8 cellular contexts compared by ENCODE assay signal in genomic region chr14:102087762-102088011, GRCh38. TPM values are rescaled to one million over a fixed set of nuclear protein-coding genes. Genes with fewer than 3 reads are reported as not detected.
DNase-seq lines count a peak whose midpoint lies in the region; ATAC-seq lines count a peak whose summit lies in the region.

No MANE protein-coding gene starts in this region.

- H3K27me3 ChIP-seq in stomach smooth muscle (ENCODE audit: control insufficient read depth in 1 of 2, insufficient read depth in 2 of 2, low read length in 2 of 2), result no peaks in the 10 kb centered on the region

- peaks cover 40% of the 10 kb centered on the region for H3K4me1 Mint-ChIP-seq in T-helper 1 cell treated with Interleukin-12 subunit alpha and Interleukin-12 subunit beta and Interleukin-4 antibody, amounts not matched to agents 30 μg/mL and 1 μg/mL, for 36 hours (ENCODE audit: low read depth)
- H3K4me1 Mint-ChIP-seq in immature natural killer cell, result peaks cover 58 to 63% of the 10 kb centered on the region in 2 donors

- H3K27ac Mint-ChIP-seq in T-helper 1 cell treated with Interleukin-12 subunit alpha and Interleukin-12 subunit beta and Interleukin-4 antibody, amounts not matched to agents 30 μg/mL and 1 μg/mL, for 36 hours, result peak overlapping the region; percentile 87
- peak overlapping the region; percentile 90 to 97 for H3K27ac Mint-ChIP-seq in activated naive CD4-positive, alpha-beta T cell treated with anti-CD3 and anti-CD28 coated beads, Interleukin-2, amount 50 U/mL, for 72 hours
- H3K27ac Mint-ChIP-seq in immature natural killer cell, result peak overlapping the region; percentile 87 to 96 (median 92)

- peaks cover 38% of the 10 kb centered on the region for H3K36me3 Mint-ChIP-seq in T-helper 1 cell treated with Interleukin-12 subunit alpha and Interleukin-12 subunit beta and Interleukin-4 antibody, amounts not matched to agents 30 μg/mL and 1 μg/mL, for 36 hours (ENCODE audit: low read depth)
- peaks cover 42 to 56% of the 10 kb centered on the region in 2 donors for H3K36me3 Mint-ChIP-seq in activated naive CD4-positive, alpha-beta T cell treated with anti-CD3 and anti-CD28 coated beads, Interleukin-2, amount 50 U/mL, for 72 hours
- H3K36me3 Mint-ChIP-seq in immature natural killer cell, result peaks cover 15 to 35% (median 27%) of the 10 kb centered on the region in 3 donors

- no peaks in the 10 kb centered on the region for H3K9me3 Mint-ChIP-seq in T-helper 1 cell treated with Interleukin-12 subunit alpha and Interleukin-12 subunit beta and Interleukin-4 antibody, amounts not matched to agents 30 μg/mL and 1 μg/mL, for 36 hours
- H3K9me3 Mint-ChIP-seq in activated naive CD4-positive, alpha-beta T cell treated with anti-CD3 and anti-CD28 coated beads, Interleukin-2, amount 50 U/mL, for 72 hours, result no peaks in the 10 kb centered on the region
- H3K9me3 Mint-ChIP-seq in immature natural killer cell, result no peaks in the 10 kb centered on the region

- DNase-seq in T-helper 1 cell (no peak), immature natural killer cell (no peak), T1000 (lab: John Stamatoyannopoulos, UW) (no peak), amniotic stem cell (lab: John Stamatoyannopoulos, UW) (no peak)
- no peak for DNase-seq in activated naive CD4-positive, alpha-beta T cell treated with anti-CD3 and anti-CD28 coated beads, Interleukin-2, amount 50 U/mL, for 72 hours (ENCODE audit: low spot score in 2 of 2)

- H3K27ac ChIP-seq in stomach smooth muscle (ENCODE audit: low read length), result peak overlapping the region; percentile 93

- no peaks in the 10 kb centered on the region for H3K27me3 Mint-ChIP-seq in T-helper 1 cell treated with Interleukin-12 subunit alpha and Interleukin-12 subunit beta and Interleukin-4 antibody, amounts not matched to agents 30 μg/mL and 1 μg/mL, for 36 hours (ENCODE audit: low read depth)
- peaks cover 16 to 42% (median 32%) of the 10 kb centered on the region in 3 donors for H3K27me3 Mint-ChIP-seq in immature natural killer cell (ENCODE audit: low read depth in 3 of 3)

- peaks cover 23 to 30% of the 10 kb centered on the region in 2 donors for H3K36me3 ChIP-seq in stomach smooth muscle (ENCODE audit: control insufficient read depth in 2 of 2, insufficient read depth in 2 of 2, low read length in 2 of 2)

- H3K9me3 ChIP-seq in stomach smooth muscle (ENCODE audit: control insufficient read depth in 2 of 2, low read length in 2 of 2), result no peaks in the 10 kb centered on the region

- peak overlapping the region; percentile 87 to 95 for H3K9ac ChIP-seq in stomach smooth muscle (ENCODE audit: low read length in 2 of 2)

- H3K4me1 ChIP-seq in stomach smooth muscle (ENCODE audit: control insufficient read depth, insufficient read depth, low read length), result peaks cover 29% of the 10 kb centered on the region

- no peak for ATAC-seq in activated naive CD4-positive, alpha-beta T cell treated with anti-CD3 and anti-CD28 coated beads, Interleukin-2, amount 50 U/mL, for 72 hours
- ATAC-seq in HG03159 (IDR thresholded peaks at IDR 0.05; ENCODE audit: unreplicated experiment), result no peak

- peak overlapping the region; percentile 88 for H3K4me3 Mint-ChIP-seq in T-helper 1 cell treated with Interleukin-12 subunit alpha and Interleukin-12 subunit beta and Interleukin-4 antibody, amounts not matched to agents 30 μg/mL and 1 μg/mL, for 36 hours
- H3K4me3 Mint-ChIP-seq in immature natural killer cell, result peak overlapping the region; percentile 90 to 96 (median 93)

- peak overlapping the region; percentile 50 to 78 for H3K4me3 ChIP-seq in stomach smooth muscle (ENCODE audit: low read length in 2 of 2)

RNA-seq across cellular contexts. Expression of gene HSP90AA1, which starts 0.8 kb away (rescaled TPM):
- 1,000 to 10,000 TPM in 1 of 2 donors, 100 to 1,000 TPM in 1; 992 to 1,009 TPM for total RNA-seq in activated naive CD4-positive, alpha-beta T cell treated with anti-CD3 and anti-CD28 coated beads, Interleukin-2, amount 50 U/mL, for 72 hours
- 100 to 1,000 TPM; 171 to 473 (median 370) TPM for polyA plus RNA-seq in immature natural killer cell

RNA-seq across cellular contexts. Expression of gene WDR20, which starts 52.0 kb away (rescaled TPM):
- 10 to 100 TPM; 30.1 to 34.2 TPM for total RNA-seq in activated naive CD4-positive, alpha-beta T cell treated with anti-CD3 and anti-CD28 coated beads, Interleukin-2, amount 50 U/mL, for 72 hours
- 10 to 100 TPM; 10.8 to 14.6 (median 14.0) TPM for polyA plus RNA-seq in immature natural killer cell
